Comparison of ENCODE assay signal across 10 cellular contexts in the genomic region with DNA sequence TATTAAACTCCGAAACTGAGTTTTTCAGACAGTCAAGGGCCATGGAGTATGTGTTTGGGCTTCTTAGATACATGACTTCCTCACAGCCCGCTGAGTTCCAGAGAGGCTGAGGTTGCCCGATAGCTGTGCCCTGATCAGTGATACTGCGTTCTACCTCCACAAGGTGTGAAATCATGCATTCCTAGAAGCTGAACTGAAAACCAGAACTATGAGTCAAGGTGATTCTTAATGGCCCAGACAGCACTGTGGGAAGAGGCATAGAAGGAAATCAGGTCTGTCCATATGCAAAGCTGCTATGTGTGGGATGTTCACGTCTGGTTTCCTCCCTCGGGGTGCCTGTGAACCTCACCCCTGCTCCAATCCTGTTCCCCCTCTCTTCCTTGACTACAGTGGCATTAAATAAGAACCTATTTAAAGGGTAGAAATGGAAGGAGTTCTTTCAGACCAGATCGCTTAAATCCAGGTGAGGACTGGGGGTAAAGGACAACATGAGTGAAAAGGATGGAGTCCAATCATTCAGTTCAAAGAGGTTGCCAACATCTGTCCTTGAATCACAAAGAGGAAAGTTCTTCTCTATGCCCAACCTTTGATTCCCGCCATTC.
A peak's percentile ranks its signal among the peaks of the same experiment; 100 is the strongest.
DNase-seq lines count a peak whose midpoint lies in the region; ATAC-seq and TF ChIP-seq lines count a peak whose summit lies in the region.
"Had no signal": no experiment of that assay in that cellular context is flagged by ENCODE, and none has a peak within 500 bp of the region (broad histone marks: within the 10 kb centered on the region; RNA-seq: fewer than 3 reads in every experiment).

No MANE protein-coding gene starts in this region.

- DNase-seq in activated naive CD8-positive, alpha-beta T cell treated with anti-CD3 and anti-CD28 coated beads for 36 hours, result peak; percentile 49
- DNase-seq in stimulated activated CD8-positive, alpha-beta memory T cell treated with anti-CD3 and anti-CD28 coated beads, Interleukin-4, amount 100 ng/mL, for 48 hours, result peak; percentile 52
- DNase-seq in NOMO-1 (lab: John Stamatoyannopoulos, UW; ENCODE audit: unreplicated experiment in 2 of 2), result no peak
- DNase-seq in CD4-positive, alpha-beta T cell, result no peak
- DNase-seq in mucosa of gallbladder (ENCODE audit: low spot score), result no peak
- DNase-seq: DND-41 had no signal

- POLR2A ChIA-PET in CD4-positive, alpha-beta T cell (lab: Charles Lee), result no interaction called here

- peak overlapping the region; percentile 53 for H3K4me3 Mint-ChIP-seq in activated naive CD8-positive, alpha-beta T cell treated with anti-CD3 and anti-CD28 coated beads for 36 hours
- H3K4me3 Mint-ChIP-seq in CD4-positive, alpha-beta T cell, result no peak overlapping the region

- no peak overlapping the region for H3K9ac ChIP-seq in BLaER1 treated with 17β-estradiol and CSF1 and Interleukin-3, amounts not matched to agents 10 nM and 100 nM

- no peaks in the 10 kb centered on the region; a peak in 1 of 22 replicates for H4K20me1 ChIP-seq in BLaER1 treated with 17β-estradiol and CSF1 and Interleukin-3, amounts not matched to agents 10 nM and 100 nM

- H3K27ac Mint-ChIP-seq in activated naive CD8-positive, alpha-beta T cell treated with anti-CD3 and anti-CD28 coated beads for 36 hours, result peak overlapping the region; percentile 78
- H3K27ac Mint-ChIP-seq in CD4-positive, alpha-beta T cell, result no peak overlapping the region

- peak; percentile 61 for ATAC-seq in GM19467 (IDR thresholded peaks at IDR 0.05; ENCODE audit: unreplicated experiment)
- ATAC-seq in HG03460 (IDR thresholded peaks at IDR 0.05; ENCODE audit: unreplicated experiment), result peak; percentile 77
- no peak for ATAC-seq in CD4-positive, alpha-beta T cell (ENCODE audit: poor library complexity)
- ATAC-seq: naive thymus-derived CD4-positive, alpha-beta T cell had no signal

- intact Hi-C loops in CD4-positive, alpha-beta T cell (cut with DNase I, micrococcal nuclease), result no loop called here

- H3K4me3 ChIP-seq in BLaER1 treated with 17β-estradiol and CSF1 and Interleukin-3, amounts not matched to agents 10 nM and 100 nM, result no peak overlapping the region

- H3K27ac ChIP-seq in BLaER1 treated with 17β-estradiol and CSF1 and Interleukin-3, amounts not matched to agents 10 nM and 100 nM, result peak overlapping the region in 8 of 11 experiments; percentile 33 to 93 (median 88); a peak in 7 of 22 replicates
- no peak overlapping the region for H3K27ac ChIP-seq in CD4-positive, alpha-beta T cell (ENCODE audit: low read depth, low read length)

- H3K4me2 ChIP-seq in BLaER1 treated with 17β-estradiol and CSF1 and Interleukin-3, amounts not matched to agents 10 nM and 100 nM, result peak overlapping the region in 6 of 11 experiments; percentile 23 to 84 (median 82); a peak in 9 of 22 replicates

- no peaks in the 10 kb centered on the region for H3K36me3 ChIP-seq in BLaER1 treated with 17β-estradiol and CSF1 and Interleukin-3, amounts not matched to agents 10 nM and 100 nM

- H3K4me1 Mint-ChIP-seq in activated naive CD8-positive, alpha-beta T cell treated with anti-CD3 and anti-CD28 coated beads for 36 hours, result peaks cover 59% of the 10 kb centered on the region
- H3K4me1 Mint-ChIP-seq in CD4-positive, alpha-beta T cell (ENCODE audit: low read depth), result peaks cover 37% of the 10 kb centered on the region

- H3K4me1 ChIP-seq in BLaER1 treated with 17β-estradiol and CSF1 and Interleukin-3, amounts not matched to agents 10 nM and 100 nM, result peaks cover 19 to 87% (median 45%) of the 10 kb centered on the region in 10 experiments

- H3K9me3 ChIP-seq in BLaER1 treated with 17β-estradiol and CSF1 and Interleukin-3, amounts not matched to agents 10 nM and 100 nM (replicated peaks in 1 of 11), result no peaks in the 10 kb centered on the region
- H3K9me3 ChIP-seq in CD4-positive, alpha-beta T cell (ENCODE audit: control insufficient read depth, low read length), result no peaks in the 10 kb centered on the region

- H3K27me3 Mint-ChIP-seq in activated naive CD8-positive, alpha-beta T cell treated with anti-CD3 and anti-CD28 coated beads for 36 hours, result no peaks in the 10 kb centered on the region
- H3K27me3 Mint-ChIP-seq in CD4-positive, alpha-beta T cell, result no peaks in the 10 kb centered on the region
- H3K27me3 Mint-ChIP-seq: naive thymus-derived CD4-positive, alpha-beta T cell had no signal

- CTCF ChIA-PET in CD4-positive, alpha-beta T cell (lab: Charles Lee), result no interaction called here

- no peaks in the 10 kb centered on the region for H3K27me3 ChIP-seq in BLaER1 treated with 17β-estradiol and CSF1 and Interleukin-3, amounts not matched to agents 10 nM and 100 nM
- no peaks in the 10 kb centered on the region for H3K27me3 ChIP-seq in CD4-positive, alpha-beta T cell (ENCODE audit: control insufficient read depth, insufficient read depth, low read length)

- TF ChIP-seq CTCF in CD4-positive, alpha-beta T cell (IDR thresholded peaks at IDR 0.05), result no peak

- peaks cover 3% of the 10 kb centered on the region for H3K36me3 Mint-ChIP-seq in activated naive CD8-positive, alpha-beta T cell treated with anti-CD3 and anti-CD28 coated beads for 36 hours
- H3K36me3 Mint-ChIP-seq in CD4-positive, alpha-beta T cell (ENCODE audit: low read depth), result no peaks in the 10 kb centered on the region

- peaks cover 1% of the 10 kb centered on the region for H3K9me3 Mint-ChIP-seq in activated naive CD8-positive, alpha-beta T cell treated with anti-CD3 and anti-CD28 coated beads for 36 hours
- no peaks in the 10 kb centered on the region for H3K9me3 Mint-ChIP-seq in CD4-positive, alpha-beta T cell

Comparison
In these comparisons a context has a peak if more than half of its experiments do, and no peak if none do; other contexts are left out.
1. DNase-seq: peak in activated naive CD8-positive, alpha-beta T cell treated with anti-CD3 and anti-CD28 coated beads for 36 hours (single experiment) and stimulated activated CD8-positive, alpha-beta memory T cell treated with anti-CD3 and anti-CD28 coated beads, Interleukin-4, amount 100 ng/mL, for 48 hours (single experiment); none in NOMO-1 (0 of 2), CD4-positive, alpha-beta T cell (0 of 10) and mucosa of gallbladder (single experiment).